9 cellular contexts compared by ENCODE assay signal in genomic region chr13:30865131-30866009, GRCh38. TPM values are rescaled to one million over a fixed set of nuclear protein-coding genes. Genes with fewer than 3 reads are reported as not detected.
DNase-seq lines count a peak whose midpoint lies in the region; ATAC-seq and TF ChIP-seq lines count a peak whose summit lies in the region.
"Had no signal": no experiment of that assay in that cellular context is flagged by ENCODE, and none has a peak within 500 bp of the region (broad histone marks: within the 10 kb centered on the region; RNA-seq: fewer than 3 reads in every experiment).

No MANE protein-coding gene starts in this region.

- peaks cover 7% of the 10 kb centered on the region in 2 donors for H3K27me3 Mint-ChIP-seq in CD4-positive, alpha-beta memory T cell
- H3K27me3 Mint-ChIP-seq in nephron (ENCODE audit: low read depth), result peaks cover 7% of the 10 kb centered on the region
- H3K27me3 Mint-ChIP-seq in stimulated activated naive CD8-positive, alpha-beta T cell treated with anti-CD3 and anti-CD28 coated beads, Interleukin-15, amount 100 ng/mL, for 72 hours, result peaks cover 28% of the 10 kb centered on the region

- TF ChIP-seq CTCF in GM20000 (IDR thresholded peaks at IDR 0.05; ENCODE audit: extremely low read depth, missing control alignments), result peak; percentile 97
- peak; percentile 89 for TF ChIP-seq CTCF in Panc1 (IDR thresholded peaks at IDR 0.05)
- TF ChIP-seq CTCF in nephron (IDR thresholded peaks at IDR 0.05; ENCODE audit: unreplicated experiment in 3 of 3), result peak; percentile 87 to 90 (median 90)

- H3K4me1 ChIP-seq in CD4-positive, alpha-beta memory T cell (ENCODE audit: insufficient read depth, low read length), result no peaks in the 10 kb centered on the region
- peaks cover 25% of the 10 kb centered on the region for H3K4me1 ChIP-seq in Panc1 (ENCODE audit: control insufficient read depth, insufficient read depth, low read length)

- CTCF ChIA-PET in CD4-positive, alpha-beta memory T cell (lab: Charles Lee; ENCODE audit: partially characterized antibody), result interaction anchor here (0.7 to 7.7 kb wide), 17 partner anchors 8 to 750 kb away, joined by 3 to 70 read pairs (median 5); no protein-coding TSS in a partner anchor
- CTCF ChIA-PET in Panc1 (lab: Charles Lee), result interaction anchor here (0.6 to 1.1 kb wide), 7 partner anchors 60 to 490 kb away, joined by 3 to 6 read pairs (median 3); no protein-coding TSS in a partner anchor

- peak; percentile 98 for ATAC-seq in Panc1
- ATAC-seq in stimulated activated naive CD8-positive, alpha-beta T cell treated with anti-CD3 and anti-CD28 coated beads, Interleukin-15, amount 100 ng/mL, for 72 hours, result peak; percentile 90

- no peak for TF ChIP-seq EP300 in Ishikawa (IDR thresholded peaks at IDR 0.05; ENCODE audit: borderline replicate concordance)

- peaks cover 0 to 6% (median 4%) of the 10 kb centered on the region in 4 donors for H3K4me1 Mint-ChIP-seq in CD4-positive, alpha-beta memory T cell
- peaks cover 70% of the 10 kb centered on the region for H3K4me1 Mint-ChIP-seq in nephron
- H3K4me1 Mint-ChIP-seq in stimulated activated naive CD8-positive, alpha-beta T cell treated with anti-CD3 and anti-CD28 coated beads, Interleukin-15, amount 100 ng/mL, for 72 hours, result peaks cover 13% of the 10 kb centered on the region

- POLR2A ChIA-PET in CD4-positive, alpha-beta memory T cell (lab: Charles Lee; ENCODE audit: partially characterized antibody), result interaction anchor here (0.7 kb wide), 1 partner anchor 1018 kb away, joined by 4 read pairs; no protein-coding TSS in a partner anchor
- POLR2A ChIA-PET in Panc1 (lab: Charles Lee), result interaction anchor here (0.7 kb wide), 1 partner anchor 146 kb away, joined by 3 read pairs; no protein-coding TSS in a partner anchor

- no peaks in the 10 kb centered on the region for H3K27me3 ChIP-seq in CD4-positive, alpha-beta memory T cell (ENCODE audit: insufficient read depth, low read length)
- H3K27me3 ChIP-seq in Panc1 (ENCODE audit: control insufficient read depth, insufficient read depth, low read length), result no peaks in the 10 kb centered on the region

- no peak overlapping the region for H3K4me3 ChIP-seq in CD4-positive, alpha-beta memory T cell (ENCODE audit: low read length in 2 of 2)
- no peak overlapping the region for H3K4me3 ChIP-seq in Panc1 (ENCODE audit: low read depth in 2 of 2, low read length in 2 of 2)

- H3K36me3 ChIP-seq in CD4-positive, alpha-beta memory T cell (ENCODE audit: insufficient read depth, low read length), result no peaks in the 10 kb centered on the region
- no peaks in the 10 kb centered on the region for H3K36me3 ChIP-seq in Panc1 (ENCODE audit: control insufficient read depth, insufficient read depth, low read length)

- peak; percentile 93 for TF ChIP-seq RAD21 in Ishikawa (IDR thresholded peaks at IDR 0.05; ENCODE audit: low read depth)

- in situ Hi-C loops in Panc1 (cut with HindIII; ENCODE audit: low pct_unique_long_range_greater_than_20kb, low sequenced_read_pairs), result no loop called here

- BruUV-seq in Panc1 (replicated peaks; lab: Mats Ljungman, UMichigan), result no TSS peak

- H3K9me3 Mint-ChIP-seq in CD4-positive, alpha-beta memory T cell, result peaks cover 0 to 2% (median 0%) of the 10 kb centered on the region in 8 donors
- H3K9me3 Mint-ChIP-seq in nephron, result peaks cover 2% of the 10 kb centered on the region
- no peaks in the 10 kb centered on the region for H3K9me3 Mint-ChIP-seq in stimulated activated naive CD8-positive, alpha-beta T cell treated with anti-CD3 and anti-CD28 coated beads, Interleukin-15, amount 100 ng/mL, for 72 hours

- no peaks in the 10 kb centered on the region for H3K9me3 ChIP-seq in CD4-positive, alpha-beta memory T cell (ENCODE audit: control insufficient read depth in 1 of 2, low read length in 2 of 2)
- H3K9me3 ChIP-seq in Panc1 (ENCODE audit: control insufficient read depth, insufficient read depth, low read depth, low read length), result no peaks in the 10 kb centered on the region

- H3K4me3 Mint-ChIP-seq in CD4-positive, alpha-beta memory T cell, result peak overlapping the region in 1 of 8 donors; percentile 1
- peak overlapping the region in 2 of 3 experiments; percentile 0 to 59 for H3K4me3 Mint-ChIP-seq in nephron
- H3K4me3 Mint-ChIP-seq in stimulated activated naive CD8-positive, alpha-beta T cell treated with anti-CD3 and anti-CD28 coated beads, Interleukin-15, amount 100 ng/mL, for 72 hours, result no peak overlapping the region

- H3K36me3 Mint-ChIP-seq in CD4-positive, alpha-beta memory T cell, result no peaks in the 10 kb centered on the region
- H3K36me3 Mint-ChIP-seq in nephron (ENCODE audit: low read depth), result no peaks in the 10 kb centered on the region

- H3K27ac Mint-ChIP-seq in CD4-positive, alpha-beta memory T cell, result peak overlapping the region in 1 of 7 donors; percentile 90
- peak overlapping the region; percentile 89 to 97 (median 96) for H3K27ac Mint-ChIP-seq in nephron
- no peak overlapping the region for H3K27ac Mint-ChIP-seq in stimulated activated naive CD8-positive, alpha-beta T cell treated with anti-CD3 and anti-CD28 coated beads, Interleukin-15, amount 100 ng/mL, for 72 hours

- intact Hi-C loops in CD4-positive, alpha-beta memory T cell (cut with micrococcal nuclease), result loop anchor here (1.0 kb wide), 2 partner anchors 179 to 186 kb away; no protein-coding TSS in a partner anchor
- intact Hi-C loops in Panc1 (cut with micrococcal nuclease; ENCODE audit: unreplicated experiment), result loop anchor here (1.0 kb wide), 1 partner anchor 61 kb away; no protein-coding TSS in a partner anchor

- H3K27ac ChIP-seq in CD4-positive, alpha-beta memory T cell (ENCODE audit: low read depth, low read length), result no peak overlapping the region
- peak overlapping the region; percentile 93 for H3K27ac ChIP-seq in Panc1 (ENCODE audit: low read length)

- peak in 4 of 5 donors; percentile 37 to 50 (median 44) for DNase-seq in CD4-positive, alpha-beta memory T cell
- DNase-seq in GM20000 (ENCODE audit: low spot score) (peak; percentile 78), Panc1 (ENCODE audit: low read depth, low spot score) (no peak), fibroblast of the conjunctiva (ENCODE audit: low read depth) (peak; percentile 93)
- peak; percentile 13 to 17 for DNase-seq in activated T-helper 1 cell treated with anti-CD3 and anti-CD28 coated beads, Interleukin-2, amount 50 U/mL, for 16 hours (ENCODE audit: low read depth in 1 of 2, low spot score in 1 of 2)
- DNase-seq in stimulated activated naive CD8-positive, alpha-beta T cell treated with anti-CD3 and anti-CD28 coated beads, Interleukin-15, amount 100 ng/mL, for 72 hours, result peak; percentile 36 to 46

TF ChIP-seq in Ishikawa, 13 proteins besides CTCF, POLR2A, EP300 and RAD21:
- TF ChIP-seq MAX (IDR thresholded peaks at IDR 0.05) (peak; percentile 78), USF1 (IDR thresholded peaks at IDR 0.05) (no peak), CREB1 (IDR thresholded peaks at IDR 0.05; ENCODE audit: low read depth) (no peak)

RNA-seq across cellular contexts. Expression of gene MEDAG, which starts 40.7 kb away (rescaled TPM):
- total RNA-seq in CD4-positive, alpha-beta memory T cell, result not detected
- under 1 TPM in 1 of 2 donors, not detected in 1; 0.29 TPM for polyA plus RNA-seq in CD4-positive, alpha-beta memory T cell
- 0.67 TPM for total RNA-seq in Panc1 (2021; ENCODE audit: unreplicated experiment)
- 0.28 TPM for polyA plus RNA-seq in Panc1 (2012; ENCODE audit: insufficient read length)
- total RNA-seq: T-helper 2 cell treated with Interferon-gamma antibody and Interleukin-4, amounts not matched to agents 100 ng/mL and 5 ng/mL, for 36 hours had no signal

Comparison
In these comparisons a context has a peak if more than half of its experiments do, and no peak if none do; other contexts are left out.
1. H3K27ac Mint-ChIP-seq: peak in nephron (3 of 3); none in stimulated activated naive CD8-positive, alpha-beta T cell treated with anti-CD3 and anti-CD28 coated beads, Interleukin-15, amount 100 ng/mL, for 72 hours (0 of 2).
2. H3K4me3 Mint-ChIP-seq: peak in nephron (2 of 3); none in stimulated activated naive CD8-positive, alpha-beta T cell treated with anti-CD3 and anti-CD28 coated beads, Interleukin-15, amount 100 ng/mL, for 72 hours (0 of 2).
3. Peak in every context shown above with its lines, with median percentiles within 50 percentile points of each other: CTCF ChIP-seq.